9 cellular contexts compared by ENCODE assay signal in genomic region chr3:170584585-170585007, GRCh38. TPM values are rescaled to one million over a fixed set of nuclear protein-coding genes. Genes with fewer than 3 reads are reported as not detected.
DNase-seq lines count a peak whose midpoint lies in the region; ATAC-seq and TF ChIP-seq lines count a peak whose summit lies in the region.
"Had no signal": no experiment of that assay in that cellular context is flagged by ENCODE, and none has a peak within 500 bp of the region (broad histone marks: within the 10 kb centered on the region; RNA-seq: fewer than 3 reads in every experiment).

No MANE protein-coding gene starts in this region.

- intact Hi-C loops in sciatic nerve (cut with DNase I), result no loop called here

- no peaks in the 10 kb centered on the region for H3K4me1 ChIP-seq in RWPE2 (ENCODE audit: insufficient read depth, poor library complexity, severe bottlenecking)

- no peaks in the 10 kb centered on the region for H3K9me3 ChIP-seq in RWPE2 (ENCODE audit: severe bottlenecking)

- in situ Hi-C loops in ACHN (cut with HindIII; ENCODE audit: low pct_ligation_motif_present, low pct_unique_long_range_greater_than_20kb, low sequenced_read_pairs) (no loop called here), astrocyte of the cerebellum (cut with HindIII; ENCODE audit: low sequenced_read_pairs) (no loop called here)

- H3K27ac ChIP-seq in RWPE2 (ENCODE audit: poor library complexity, severe bottlenecking), result no peak overlapping the region
- H3K27ac ChIP-seq: epithelial cell of prostate had no signal

- DNase-seq in ACHN, result peak; percentile 76
- peak; percentile 19 for DNase-seq in H4 (ENCODE audit: low spot score)
- DNase-seq in RWPE2 (ENCODE audit: low spot score), result peak; percentile 70
- DNase-seq in astrocyte of the cerebellum (ENCODE audit: low read depth), result peak; percentile 50
- DNase-seq in hypothalamus (lab: John Stamatoyannopoulos, UW), result peak in 43 of 51 donors; percentile 1 to 76 (median 31)
- peak; percentile 85 for DNase-seq in sciatic nerve (ENCODE audit: low spot score)
- DNase-seq in NCI-H1436 treated with DMSO at 0.1 percent for 48 hours (lab: John Stamatoyannopoulos, UW), result no peak

- H3K4me3 ChIP-seq in RWPE2 (ENCODE audit: severe bottlenecking) (no peak overlapping the region), astrocyte of the cerebellum (ENCODE audit: low read depth, low read length) (peak overlapping the region; percentile 45)

- TF ChIP-seq CTCF in RWPE2 (IDR thresholded peaks at IDR 0.05; ENCODE audit: poor library complexity, severe bottlenecking) (no peak), astrocyte of the cerebellum (IDR thresholded peaks at IDR 0.05; ENCODE audit: low read depth, low read length, missing control alignments) (no peak)

- no peaks in the 10 kb centered on the region for H3K36me3 ChIP-seq in RWPE2 (ENCODE audit: low read depth)

- peak; percentile 93 for ATAC-seq in RWPE2 (ENCODE audit: low read depth)
- peak; percentile 86 for ATAC-seq in sciatic nerve
- no peak for ATAC-seq in GM18858 (IDR thresholded peaks at IDR 0.05; ENCODE audit: unreplicated experiment)

- peaks cover 56% of the 10 kb centered on the region for H3K27me3 ChIP-seq in RWPE2 (ENCODE audit: insufficient read depth, poor library complexity, severe bottlenecking)

RNA-seq across cellular contexts. Expression of gene SLC7A14, which starts 1.3 kb away (rescaled TPM):
- total RNA-seq in H4 (2014; rRNA removed; shearing (Covaris generic)), result not detected in 2 replicates
- total RNA-seq in sciatic nerve, result 0.04 TPM
